In genomic region chr9:10366171-10366779, GRCh38 we compare ENCODE assay signal across 9 cellular contexts.
DNase-seq lines count a peak whose midpoint lies in the region; ATAC-seq, FAIRE-seq and TF ChIP-seq lines count a peak whose summit lies in the region.
"Had no signal": no experiment of that assay in that cellular context is flagged by ENCODE, and none has a peak within 500 bp of the region (broad histone marks: within the 10 kb centered on the region; RNA-seq: fewer than 3 reads in every experiment).

No MANE protein-coding gene starts in this region.

- H3K79me2 ChIP-seq in GM12878 (ENCODE audit: control insufficient read depth, insufficient read depth, low read length), result no peaks in the 10 kb centered on the region

- no peaks in the 10 kb centered on the region for H3K36me3 ChIP-seq in A673 (ENCODE audit: insufficient read depth, low read length, poor library complexity, severe bottlenecking)
- H3K36me3 ChIP-seq in GM12878 (ENCODE audit: control insufficient read depth in 2 of 2, insufficient read depth in 2 of 2, low read length in 1 of 2), result no peaks in the 10 kb centered on the region

- H3K9me3 ChIP-seq in A673 (ENCODE audit: low read depth, low read length, poor library complexity, severe bottlenecking), result no peaks in the 10 kb centered on the region
- H3K9me3 ChIP-seq in GM12878 (replicated peaks; ENCODE audit: control insufficient read depth, insufficient read depth, low read length), result no peaks in the 10 kb centered on the region

- no peak overlapping the region for H3K4me2 ChIP-seq in GM12878 (ENCODE audit: control insufficient read depth, insufficient read depth)

- TF ChIP-seq EP300 in GM12878 (IDR thresholded peaks at IDR 0.05; ENCODE audit: borderline replicate concordance in 1 of 2, control insufficient read depth in 1 of 2, low read depth in 2 of 2, low read length in 2 of 2), result no peak

- no peaks in the 10 kb centered on the region for H3K4me1 ChIP-seq in A673 (ENCODE audit: insufficient read depth, low read length, poor library complexity, severe bottlenecking)
- H3K4me1 ChIP-seq in GM12878 (ENCODE audit: control insufficient read depth, insufficient read depth, low read length), result no peaks in the 10 kb centered on the region

- BruUV-seq in A673 (replicated peaks; lab: Mats Ljungman, UMichigan) (no TSS peak), GM12878 (replicated peaks; lab: Mats Ljungman, UMichigan) (no TSS peak)

- no peak overlapping the region for H3K9ac ChIP-seq in GM12878 (ENCODE audit: control insufficient read depth, insufficient read depth, low read length)

- CTCF ChIA-PET in A673 (lab: Charles Lee) (no interaction called here), GM12878 (lab: Yijun Ruan, JAX) (interaction anchor here (0.8 to 1.8 kb wide), 2 partner anchors 19 to 231 kb away, joined by 3 to 4 read pairs; no protein-coding TSS in a partner anchor)

- H3K27ac ChIP-seq in A673 (ENCODE audit: low read depth, low read length, poor library complexity, severe bottlenecking) (no peak overlapping the region), GM12878 (ENCODE audit: control insufficient read depth, insufficient read depth) (no peak overlapping the region)

- H2AFZ ChIP-seq in GM12878 (ENCODE audit: control insufficient read depth, low read depth, low read length), result no peak overlapping the region

- intact Hi-C loops in A673 (cut with micrococcal nuclease; ENCODE audit: unreplicated experiment), result loop anchor here (1.0 to 10.0 kb wide), 6 partner anchors 161 to 1959 kb away; partner anchors contain the start of gene PTPRD
- intact Hi-C loops in GM12878 (cut with micrococcal nuclease; ENCODE audit: unreplicated experiment), result loop anchor here (5.0 kb wide), 2 partner anchors 951 to 1961 kb away; no protein-coding TSS in a partner anchor

- no peak for TF ChIP-seq POLR2A in GM12878 (IDR thresholded peaks at IDR 0.05; ENCODE audit: low read depth, low read length)

- no peak overlapping the region for H3K4me3 ChIP-seq in A673 (ENCODE audit: low read depth, low read length, poor library complexity, severe bottlenecking)
- H3K4me3 ChIP-seq in GM12878, result no peak overlapping the region

- H4K20me1 ChIP-seq in GM12878 (ENCODE audit: control insufficient read depth, insufficient read depth), result no peaks in the 10 kb centered on the region

- in situ Hi-C loops in GM12878 (cut with MboI), result loop anchor here (25.0 kb wide), 1 partner anchor 1971 kb away; no protein-coding TSS in a partner anchor

- WGBS in GM12878 (ENCODE audit: insufficient coverage, insufficient replicate concordance, low lambda C conversion rate, missing lambda C conversion rate), result 19% methylated on average over 3 of the region's 3 CpGs

- RAD21 ChIA-PET in GM12878 (lab: Charles Lee; ENCODE audit: unreplicated experiment), result interaction anchor here (1.6 kb wide), 1 partner anchor 1963 kb away, joined by 6 read pairs; no protein-coding TSS in a partner anchor

- TF ChIP-seq CTCF in A673 (conservative IDR thresholded peaks at IDR 0.05; ENCODE audit: low read depth, low read length) (peak; percentile 80), GM12878 (IDR thresholded peaks at IDR 0.05 in 2 of 3, conservative IDR thresholded peaks at IDR 0.05 in 1 of 3; ENCODE audit: control insufficient read depth in 2 of 3, extremely low read depth in 1 of 3, insufficient read depth in 1 of 3, low read depth in 3 of 3, low read length in 3 of 3) (peak; percentile 56 to 80 (median 63))

- SMC1A ChIA-PET in GM12878 (lab: Charles Lee; ENCODE audit: uncharacterized antibody, unreplicated experiment), result interaction anchor here (1.3 kb wide), 1 partner anchor 9 kb away, joined by 3 read pairs; no protein-coding TSS in a partner anchor

- peak; percentile 66 for FAIRE-seq in GM12878 (lab: Jason Lieb, UNC)
- FAIRE-seq: GM18507 had no signal

- ATAC-seq in GM18517 (IDR thresholded peaks at IDR 0.05; ENCODE audit: unreplicated experiment) (peak; percentile 90), HG02973 (IDR thresholded peaks at IDR 0.05; ENCODE audit: unreplicated experiment) (peak; percentile 84), GM12878 (peak; percentile 89), left lobe of liver (peak; percentile 91), HG03460 (IDR thresholded peaks at IDR 0.05; ENCODE audit: unreplicated experiment) (no peak)

- POLR2A ChIA-PET in A673 (lab: Charles Lee; ENCODE audit: low non-redundant PET), result no interaction called here
- POLR2A ChIA-PET in GM12878 (lab: Charles Lee), result no interaction called here

- TF ChIP-seq RAD21 in GM12878 (IDR thresholded peaks at IDR 0.05; ENCODE audit: insufficient read depth, low read depth, low read length), result peak; percentile 82

- DNase-seq in A673 (ENCODE audit: low spot score) (peak; percentile 60), NCI-H2107 (lab: John Stamatoyannopoulos, UW) (peak; percentile 6), GM12878 (ENCODE audit: low read depth, low spot score) (peak; percentile 13), left lobe of liver (ENCODE audit: low spot score) (no peak), occipital lobe (lab: John Stamatoyannopoulos, UW) (no peak)

- H3K27me3 ChIP-seq in A673 (replicated peaks; ENCODE audit: insufficient read depth, low read depth, low read length, poor library complexity) (no peaks in the 10 kb centered on the region), GM12878 (replicated peaks in 1 of 2; ENCODE audit: control insufficient read depth in 2 of 2, insufficient read depth in 2 of 2, low read length in 1 of 2) (no peaks in the 10 kb centered on the region)

TF ChIP-seq in GM12878, 131 proteins besides CTCF, POLR2A, EP300 and RAD21:
- TF ChIP-seq SMAD5 (IDR thresholded peaks at IDR 0.05; ENCODE audit: low read depth) (no peak), SMC3 (IDR thresholded peaks at IDR 0.05; ENCODE audit: borderline replicate concordance, low read length) (peak; percentile 54; the same call in 1 of the 2 replicates)

Comparison
In these comparisons a context has a peak if more than half of its experiments do, and no peak if none do; other contexts are left out.
1. DNase-seq: peak in A673 (single experiment), NCI-H2107 (single experiment) and GM12878 (single experiment); none in left lobe of liver (single experiment) and occipital lobe (single experiment).